Comparison of ENCODE assay signal across 9 cellular contexts in genomic region chr10:13613519-13613918, GRCh38. TPM values are rescaled to one million over a fixed set of nuclear protein-coding genes. Genes with fewer than 3 reads are reported as not detected.
A peak's percentile ranks its signal among the peaks of the same experiment; 100 is the strongest.
DNase-seq lines count a peak whose midpoint lies in the region; ATAC-seq, FAIRE-seq and TF ChIP-seq lines count a peak whose summit lies in the region.
"Had no signal": no experiment of that assay in that cellular context is flagged by ENCODE, and none has a peak within 500 bp of the region (broad histone marks: within the 10 kb centered on the region; RNA-seq: fewer than 3 reads in every experiment).

No MANE protein-coding gene starts in this region.

- H3K9me3 ChIP-seq in esophagus squamous epithelium: no peaks in the 10 kb centered on the region
- no peaks in the 10 kb centered on the region for H3K9me3 ChIP-seq in pancreas

- H3K4me3 ChIP-seq in esophagus squamous epithelium: no peak overlapping the region
- no peak overlapping the region for H3K4me3 ChIP-seq in pancreas

- TF ChIP-seq CTCF in GM10248 (IDR thresholded peaks at IDR 0.05; ENCODE audit: control extremely low read depth, extremely low read depth, low read depth, missing control alignments): peak; percentile 13
- peak in 5 of 6 experiments; percentile 12 to 44 (median 26) for TF ChIP-seq CTCF in esophagus squamous epithelium (IDR thresholded peaks at IDR 0.05)
- TF ChIP-seq CTCF in pancreas (IDR thresholded peaks at IDR 0.05): no peak
- no peak for TF ChIP-seq CTCF in GM13976 (IDR thresholded peaks at IDR 0.05; ENCODE audit: borderline replicate concordance, control extremely low read depth, extremely low read depth, insufficient read depth, missing control alignments)

- ATAC-seq in pancreas (peak in 3 of 4 donors; percentile 47 to 58 (median 49)), GM18858 (IDR thresholded peaks at IDR 0.05; ENCODE audit: unreplicated experiment) (no peak)

- DNase-seq in GM10248 (ENCODE audit: extremely low spot score) (no peak), NCI-H526 treated with DMSO at 0.1 percent for 48 hours (lab: John Stamatoyannopoulos, UW) (peak; percentile 0), esophagus squamous epithelium (lab: John Stamatoyannopoulos, UW) (no peak), pancreas (no peak), GM13976 (ENCODE audit: low spot score) (no peak), NK-92 (lab: John Stamatoyannopoulos, UW; ENCODE audit: unreplicated experiment) (no peak), retina (no peak)
- DNase-seq: activated B cell treated with CpG ODN at 0.5 μM for 24 hours had no signal

- POLR2A ChIA-PET in GM10248 (lab: Yijun Ruan, JAX): no interaction called here

- H3K36me3 ChIP-seq in esophagus squamous epithelium (peaks cover 0 to 97% (median 7%) of the 10 kb centered on the region in 3 donors), pancreas (peaks cover 8 to 14% (median 9%) of the 10 kb centered on the region in 3 donors)

- TF ChIP-seq POLR2A in esophagus squamous epithelium (IDR thresholded peaks at IDR 0.05): no peak

- H3K27me3 ChIP-seq in esophagus squamous epithelium (no peaks in the 10 kb centered on the region), pancreas (no peaks in the 10 kb centered on the region)

- WGBS in esophagus squamous epithelium, 2 donors: 40 to 49% methylated on average over 5 of the region's 5 CpGs
- WGBS in pancreas, 2 donors: 58 to 59% methylated on average over 5 of the region's 5 CpGs

- peak; percentile 39 for FAIRE-seq in pancreas (lab: Jason Lieb, UNC)

- no peak overlapping the region for H3K27ac ChIP-seq in esophagus squamous epithelium
- H3K27ac ChIP-seq in pancreas: no peak overlapping the region

- in situ Hi-C loops in GM13976 (cut with MboI; ENCODE audit: low sequenced_read_pairs, unreplicated experiment): no loop called here

- CTCF ChIA-PET in GM10248 (lab: Yijun Ruan, JAX): interaction anchor here (1.1 to 3.2 kb wide), 5 partner anchors 8 to 868 kb away, joined by 3 to 12 read pairs (median 3); no protein-coding TSS in a partner anchor

- intact Hi-C loops in esophagus squamous epithelium (cut with DNase I) (no loop called here), pancreas (cut with DNase I) (no loop called here)

- H3K4me1 ChIP-seq in esophagus squamous epithelium: peaks cover 0 to 12% (median 0%) of the 10 kb centered on the region in 3 donors
- H3K4me1 ChIP-seq in pancreas: no peaks in the 10 kb centered on the region

RNA-seq across cellular contexts. Expression of gene PRPF18, which starts 26.8 kb away (rescaled TPM):
- total RNA-seq in esophagus squamous epithelium: 10 to 100 TPM; 15.5 to 40.7 (median 27.4) TPM
- total RNA-seq in pancreas: 10 to 100 TPM in 1 of 6 donors, 1 to 10 TPM in 5; 8.1 to 12.0 (median 9.3) TPM
- 10 to 100 TPM in 1 of 2 donors, 1 to 10 TPM in 1; 6.2 to 10.7 TPM for polyA plus RNA-seq in pancreas

Comparison
In these comparisons a context has a peak if more than half of its experiments do, and no peak if none do; other contexts are left out.
1. CTCF ChIP-seq: peak in GM10248 (single experiment) and esophagus squamous epithelium (5 of 6); none in pancreas (0 of 4) and GM13976 (single experiment).